ENCODE assay signal across 1 cellular context in the genomic region with DNA sequence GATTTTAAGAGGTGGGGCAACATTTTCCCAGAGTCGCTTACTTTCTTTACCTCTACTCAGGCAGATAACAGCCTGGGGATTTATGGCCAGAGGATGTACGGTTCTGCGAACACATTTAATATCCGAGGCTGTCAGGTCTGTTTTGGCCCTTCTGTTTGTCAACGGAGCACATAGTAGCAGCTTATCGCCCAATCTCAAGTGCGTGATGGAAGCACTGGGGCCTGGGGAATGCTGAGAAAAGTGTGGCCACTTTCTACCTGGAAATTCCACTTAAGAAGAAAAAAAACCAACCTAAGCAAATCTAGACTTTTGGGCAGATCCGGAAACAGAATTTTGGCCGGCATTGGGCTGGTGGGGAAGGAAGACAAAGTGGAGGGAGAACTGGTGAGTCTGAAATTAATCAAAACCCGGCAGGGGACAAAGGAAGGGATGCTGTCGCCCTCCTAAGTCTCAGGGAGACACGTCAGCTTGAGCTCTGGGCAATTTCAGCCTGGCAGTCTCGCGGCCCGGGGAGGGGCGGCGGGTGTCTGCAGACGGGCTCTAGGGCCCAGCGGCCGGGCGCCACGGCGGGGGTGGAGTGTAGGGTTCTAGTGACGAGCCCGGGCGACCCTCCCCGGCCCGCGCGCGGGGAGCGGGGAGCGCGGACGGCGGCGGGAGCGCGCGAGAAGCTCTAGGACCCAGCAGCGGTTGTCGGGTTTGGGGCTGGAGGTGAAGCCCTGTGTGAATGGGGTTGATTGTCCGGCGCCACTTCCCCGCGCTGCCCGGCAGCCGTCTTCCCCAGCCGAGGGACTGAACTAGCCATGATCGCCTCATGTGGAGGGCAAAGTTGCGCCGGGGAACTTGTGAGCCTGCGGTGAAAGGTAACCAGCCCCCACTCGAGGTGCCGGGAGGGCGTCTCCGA.
TF ChIP-seq lines count a peak whose summit lies in the region.

Gene AMOTL1, plus strand, starts transcription at position 656 of the 901 bp plus-strand sequence. Its CDS starts 156 bp downstream, at position 812.

TF ChIP-seq in K562, 482 proteins besides CTCF, POLR2A, EP300 and RAD21 (continued from another document):
- TF ChIP-seq, protein P1, sequence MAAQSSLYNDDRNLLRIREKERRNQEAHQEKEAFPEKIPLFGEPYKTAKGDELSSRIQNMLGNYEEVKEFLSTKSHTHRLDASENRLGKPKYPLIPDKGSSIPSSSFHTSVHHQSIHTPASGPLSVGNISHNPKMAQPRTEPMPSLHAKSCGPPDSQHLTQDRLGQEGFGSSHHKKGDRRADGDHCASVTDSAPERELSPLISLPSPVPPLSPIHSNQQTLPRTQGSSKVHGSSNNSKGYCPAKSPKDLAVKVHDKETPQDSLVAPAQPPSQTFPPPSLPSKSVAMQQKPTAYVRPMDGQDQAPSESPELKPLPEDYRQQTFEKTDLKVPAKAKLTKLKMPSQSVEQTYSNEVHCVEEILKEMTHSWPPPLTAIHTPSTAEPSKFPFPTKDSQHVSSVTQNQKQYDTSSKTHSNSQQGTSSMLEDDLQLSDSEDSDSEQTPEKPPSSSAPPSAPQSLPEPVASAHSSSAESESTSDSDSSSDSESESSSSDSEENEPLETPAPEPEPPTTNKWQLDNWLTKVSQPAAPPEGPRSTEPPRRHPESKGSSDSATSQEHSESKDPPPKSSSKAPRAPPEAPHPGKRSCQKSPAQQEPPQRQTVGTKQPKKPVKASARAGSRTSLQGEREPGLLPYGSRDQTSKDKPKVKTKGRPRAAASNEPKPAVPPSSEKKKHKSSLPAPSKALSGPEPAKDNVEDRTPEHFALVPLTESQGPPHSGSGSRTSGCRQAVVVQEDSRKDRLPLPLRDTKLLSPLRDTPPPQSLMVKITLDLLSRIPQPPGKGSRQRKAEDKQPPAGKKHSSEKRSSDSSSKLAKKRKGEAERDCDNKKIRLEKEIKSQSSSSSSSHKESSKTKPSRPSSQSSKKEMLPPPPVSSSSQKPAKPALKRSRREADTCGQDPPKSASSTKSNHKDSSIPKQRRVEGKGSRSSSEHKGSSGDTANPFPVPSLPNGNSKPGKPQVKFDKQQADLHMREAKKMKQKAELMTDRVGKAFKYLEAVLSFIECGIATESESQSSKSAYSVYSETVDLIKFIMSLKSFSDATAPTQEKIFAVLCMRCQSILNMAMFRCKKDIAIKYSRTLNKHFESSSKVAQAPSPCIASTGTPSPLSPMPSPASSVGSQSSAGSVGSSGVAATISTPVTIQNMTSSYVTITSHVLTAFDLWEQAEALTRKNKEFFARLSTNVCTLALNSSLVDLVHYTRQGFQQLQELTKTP (IDR thresholded peaks at IDR 0.05; ENCODE audit: low read depth in 1 of 2, partially characterized antibody in 2 of 2), result no peak
- no peak for TF ChIP-seq SMARCC2 (IDR thresholded peaks at IDR 0.05; ENCODE audit: low read depth)
- no peak for TF ChIP-seq TFE3 (CRISPR knock-in tag; IDR thresholded peaks at IDR 0.05)
- no peak for TF ChIP-seq ZNF695 (CRISPR knock-in tag; IDR thresholded peaks at IDR 0.05)
TF ChIP-seq in K562: peak in this region for 129.
